Comparison of ENCODE assay signal across 16 cellular contexts in the genomic region with DNA sequence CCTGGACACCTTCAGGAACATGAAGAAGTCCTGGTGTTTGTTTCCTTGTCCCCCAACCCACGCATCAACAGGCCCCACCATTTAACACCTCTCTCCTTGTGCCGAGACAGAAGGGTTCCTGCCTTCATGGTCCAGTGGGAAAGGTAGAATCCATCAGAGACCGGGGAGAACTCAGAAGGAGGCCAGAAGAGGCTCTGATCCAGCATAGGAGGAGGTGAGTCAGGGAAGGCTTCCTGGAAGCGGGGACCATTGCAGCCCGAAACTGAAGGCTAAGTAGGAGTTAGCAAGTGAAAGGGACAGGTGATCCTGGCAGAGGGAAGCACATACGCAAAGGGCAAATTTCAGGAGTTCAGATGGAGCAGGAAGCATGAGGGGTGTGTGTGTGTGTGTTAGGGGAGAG. TPM values are rescaled to one million over a fixed set of nuclear protein-coding genes. Genes with fewer than 3 reads are reported as not detected.
DNase-seq lines count a peak whose midpoint lies in the region; ATAC-seq, FAIRE-seq and TF ChIP-seq lines count a peak whose summit lies in the region.
"Had no signal": no experiment of that assay in that cellular context is flagged by ENCODE, and none has a peak within 500 bp of the region (broad histone marks: within the 10 kb centered on the region; RNA-seq: fewer than 3 reads in every experiment).

No MANE protein-coding gene starts in this region.

- FAIRE-seq in GM12878 (lab: Jason Lieb, UNC) (peak; percentile 47), small intestine (lab: Jason Lieb, UNC) (no peak)
- FAIRE-seq: A204.1, endometrium had no signal

- in situ Hi-C loops in GM12878 (cut with MboI), result no loop called here

- peak; percentile 40 for DNase-seq in activated CD4-positive, alpha-beta T cell treated with anti-CD3 and anti-CD28 coated beads for 36 hours
- no peak for DNase-seq in activated CD4-positive, alpha-beta T cell treated with anti-CD3 and anti-CD28 coated beads, Interleukin-2, amount 50 U/mL, for 4 hours
- no peak for DNase-seq in Jurkat, Clone E6-1 (ENCODE audit: low read depth, low spot score)
- no peak for DNase-seq in GM12878 (ENCODE audit: low read depth, low spot score)
- no peak for DNase-seq in small intestine
- no peak for DNase-seq in vagina (ENCODE audit: extremely low spot score in 2 of 2)
- DNase-seq: DMS79 treated with DMSO at 0.1 percent for 48 hours, GM23248, hypothalamus, sigmoid colon had no signal

- intact Hi-C loops in activated CD4-positive, alpha-beta T cell treated with anti-CD3 and anti-CD28 coated beads for 36 hours (cut with DNase I, micrococcal nuclease), result loop anchor here in 1 of 2 experiments (2.0 kb wide), 1 partner anchor 68 kb away; the partner anchor contains the start of gene ICAM1
- intact Hi-C loops in GM12878 (cut with micrococcal nuclease; ENCODE audit: unreplicated experiment) (no loop called here), vagina (cut with DNase I) (no loop called here)

- peak; percentile 50 for ATAC-seq in activated CD4-positive, alpha-beta T cell treated with anti-CD3 and anti-CD28 coated beads for 36 hours
- ATAC-seq in GM12878 (peak; percentile 2), GM21528 (IDR thresholded peaks at IDR 0.05; ENCODE audit: low FRiP score, unreplicated experiment) (no peak), GM18873 (IDR thresholded peaks at IDR 0.05; ENCODE audit: low FRiP score, unreplicated experiment) (no peak)

- peak overlapping the region; percentile 81 for H2AFZ ChIP-seq in GM12878 (ENCODE audit: control insufficient read depth, low read depth, low read length)
- H2AFZ ChIP-seq: GM23248 had no signal

- SMC1A ChIA-PET in GM12878 (lab: Charles Lee; ENCODE audit: uncharacterized antibody, unreplicated experiment), result interaction anchor here (1.8 kb wide), 1 partner anchor 10 kb away, joined by 4 read pairs; no protein-coding TSS in a partner anchor

- TF ChIP-seq EP300 in GM12878 (IDR thresholded peaks at IDR 0.05; ENCODE audit: borderline replicate concordance in 1 of 2, control insufficient read depth in 1 of 2, low read depth in 2 of 2, low read length in 2 of 2), result no peak

- TF ChIP-seq POLR2A in GM12878 (IDR thresholded peaks at IDR 0.05; ENCODE audit: low read depth, low read length) (no peak), vagina (IDR thresholded peaks at IDR 0.05) (no peak)

- H3K4me2 ChIP-seq in GM12878 (ENCODE audit: control insufficient read depth, insufficient read depth), result peak overlapping the region; percentile 100

- no peak for TF ChIP-seq RAD21 in GM12878 (IDR thresholded peaks at IDR 0.05; ENCODE audit: insufficient read depth, low read depth, low read length)

- RAD21 ChIA-PET in GM12878 (lab: Charles Lee; ENCODE audit: unreplicated experiment), result interaction anchor here (1.3 to 1.9 kb wide), 2 partner anchors 68 to 70 kb away, joined by 4 to 10 read pairs; partner anchors contain the start of gene ICAM1

- H3K27me3 ChIP-seq in GM12878 (replicated peaks in 1 of 2; ENCODE audit: control insufficient read depth in 2 of 2, insufficient read depth in 2 of 2, low read length in 1 of 2), result no peaks in the 10 kb centered on the region
- no peaks in the 10 kb centered on the region for H3K27me3 ChIP-seq in small intestine (ENCODE audit: control insufficient read depth in 2 of 2, insufficient read depth in 2 of 2, low read length in 2 of 2)
- no peaks in the 10 kb centered on the region for H3K27me3 ChIP-seq in vagina
- H3K27me3 ChIP-seq: sigmoid colon had no signal

- POLR2A ChIA-PET in activated CD4-positive, alpha-beta T cell treated with anti-CD3 and anti-CD28 coated beads for 36 hours (lab: Charles Lee), result no interaction called here
- POLR2A ChIA-PET in GM12878 (lab: Charles Lee), result no interaction called here

- peaks cover 20% of the 10 kb centered on the region for H3K79me2 ChIP-seq in GM12878 (ENCODE audit: control insufficient read depth, insufficient read depth, low read length)

- no peaks in the 10 kb centered on the region for H3K9me3 Mint-ChIP-seq in activated CD4-positive, alpha-beta T cell treated with anti-CD3 and anti-CD28 coated beads for 36 hours (ENCODE audit: low read depth)
- H3K9me3 Mint-ChIP-seq: mesothelial cell of epicardium had no signal

- TSS peak; percentile 71 for BruUV-seq in GM12878 (replicated peaks; lab: Mats Ljungman, UMichigan)

- H4K20me1 ChIP-seq in GM12878 (ENCODE audit: control insufficient read depth, insufficient read depth), result no peaks in the 10 kb centered on the region

- H3K27ac Mint-ChIP-seq in activated CD4-positive, alpha-beta T cell treated with anti-CD3 and anti-CD28 coated beads for 36 hours, result peak overlapping the region; percentile 97
- H3K27ac Mint-ChIP-seq: mesothelial cell of epicardium had no signal

- CTCF ChIA-PET in activated CD4-positive, alpha-beta T cell treated with anti-CD3 and anti-CD28 coated beads for 36 hours (lab: Charles Lee), result interaction anchor here (0.6 kb wide), 1 partner anchor 83 kb away, joined by 3 read pairs; no protein-coding TSS in a partner anchor
- CTCF ChIA-PET in GM12878 (lab: Yijun Ruan, JAX), result interaction anchor here (0.6 to 0.7 kb wide), 2 partner anchors 24 to 65 kb away, joined by 4 to 5 read pairs; no protein-coding TSS in a partner anchor

- H3K4me1 ChIP-seq in GM12878 (ENCODE audit: control insufficient read depth, insufficient read depth, low read length) (peaks cover 17% of the 10 kb centered on the region), small intestine (ENCODE audit: control insufficient read depth in 2 of 2, insufficient read depth in 1 of 2, low read depth in 1 of 2, low read length in 1 of 2) (no peaks in the 10 kb centered on the region), vagina (peaks cover 6% of the 10 kb centered on the region)

- H3K27ac ChIP-seq in GM12878 (ENCODE audit: control insufficient read depth, insufficient read depth), result peak overlapping the region; percentile 85
- peak overlapping the region in 1 of 2 donors; percentile 39 for H3K27ac ChIP-seq in small intestine (ENCODE audit: low read depth in 1 of 2, low read length in 1 of 2)
- H3K27ac ChIP-seq in vagina, result no peak overlapping the region
- H3K27ac ChIP-seq: GM23248, RWPE1, sigmoid colon had no signal

- H3K9me3 ChIP-seq in GM12878 (replicated peaks; ENCODE audit: control insufficient read depth, insufficient read depth, low read length) (no peaks in the 10 kb centered on the region), small intestine (ENCODE audit: control insufficient read depth, low read depth) (no peaks in the 10 kb centered on the region), vagina (no peaks in the 10 kb centered on the region)
- H3K9me3 ChIP-seq: sigmoid colon had no signal

- H3K4me1 Mint-ChIP-seq in activated CD4-positive, alpha-beta T cell treated with anti-CD3 and anti-CD28 coated beads for 36 hours, result peaks cover 31% of the 10 kb centered on the region

- peak overlapping the region; percentile 81 for H3K4me3 ChIP-seq in Jurkat, Clone E6-1 (ENCODE audit: low read length)
- H3K4me3 ChIP-seq in GM12878 (peak overlapping the region; percentile 90), small intestine (ENCODE audit: low read depth in 1 of 2, low read length in 2 of 2) (peak overlapping the region; percentile 12 to 37), vagina (peak overlapping the region in 1 of 2 donors; percentile 3)
- H3K4me3 ChIP-seq: GM23248, sigmoid colon had no signal

- H3K36me3 Mint-ChIP-seq in activated CD4-positive, alpha-beta T cell treated with anti-CD3 and anti-CD28 coated beads for 36 hours (ENCODE audit: low read depth), result peaks cover 18% of the 10 kb centered on the region
- H3K36me3 Mint-ChIP-seq: mesothelial cell of epicardium had no signal

- H3K36me3 ChIP-seq in GM12878 (ENCODE audit: control insufficient read depth in 2 of 2, insufficient read depth in 2 of 2, low read length in 1 of 2), result peaks cover 4 to 9% of the 10 kb centered on the region in 2 experiments; a peak in 3 of 4 replicates
- H3K36me3 ChIP-seq in small intestine (ENCODE audit: control insufficient read depth in 2 of 2, insufficient read depth in 2 of 2, low read length in 2 of 2), result no peaks in the 10 kb centered on the region
- no peaks in the 10 kb centered on the region for H3K36me3 ChIP-seq in vagina
- H3K36me3 ChIP-seq: sigmoid colon had no signal

- no peaks in the 10 kb centered on the region for H3K27me3 Mint-ChIP-seq in activated CD4-positive, alpha-beta T cell treated with anti-CD3 and anti-CD28 coated beads for 36 hours

- 0% methylated on average over 6 of the region's 6 CpGs for WGBS in GM12878 (ENCODE audit: insufficient coverage, insufficient replicate concordance, low lambda C conversion rate, missing lambda C conversion rate)
- WGBS in small intestine, 3 donors, result 72 to 77% (median 75%) methylated on average over 6 of the region's 6 CpGs

- TF ChIP-seq CTCF in GM12878 (IDR thresholded peaks at IDR 0.05 in 2 of 3, conservative IDR thresholded peaks at IDR 0.05 in 1 of 3; ENCODE audit: control insufficient read depth in 2 of 3, extremely low read depth in 1 of 3, insufficient read depth in 1 of 3, low read depth in 3 of 3, low read length in 3 of 3) (no peak), vagina (IDR thresholded peaks at IDR 0.05) (no peak)

- H3K4me3 Mint-ChIP-seq in activated CD4-positive, alpha-beta T cell treated with anti-CD3 and anti-CD28 coated beads for 36 hours, result peak overlapping the region; percentile 95
- H3K4me3 Mint-ChIP-seq: mesothelial cell of epicardium had no signal

- H3K9ac ChIP-seq in GM12878 (ENCODE audit: control insufficient read depth, insufficient read depth, low read length), result peak overlapping the region; percentile 85
- H3K9ac ChIP-seq: GM23248 had no signal

RNA-seq across cellular contexts. Expression of gene ICAM3, which starts 0.5 kb away (rescaled TPM):
- 100 to 1,000 TPM; 109 to 122 TPM for total RNA-seq in activated CD4-positive, alpha-beta T cell treated with anti-CD3 and anti-CD28 coated beads for 36 hours
- 145 TPM for polyA plus RNA-seq in Jurkat, Clone E6-1 (2012; ENCODE audit: insufficient read depth, insufficient read length)
- total RNA-seq in GM12878 (2013; cell fraction: nucleolus; rRNA removed), result 76.3 and 98.4 TPM in 2 replicates
- total RNA-seq in GM12878 (2014; rRNA removed) (134 and 152 TPM in 2 replicates), GM12878 (2014; rRNA removed; fragmentation: Illumina TruSeq; extraction: Trizol) (98.9 and 106 TPM in 2 replicates), GM12878 (2021) (146 and 160 TPM in 2 replicates), vagina (7.9 TPM)
- polyA plus RNA-seq in GM12878 (2011; ENCODE audit: low read depth), result 45.5 TPM
- polyA plus RNA-seq in GM12878 (2011; rRNA removed) (67.0 and 125 TPM in 2 replicates), GM12878 (2014; fragmentation: Illumina TruSeq; extraction: Trizol) (20.4 and 61.1 TPM in 2 replicates), GM12878 (2014; fragmentation: Nextera tagmentation; extraction: Ambion mirVana) (10 to 100 TPM in 1 of 2 experiments, 1 to 10 TPM in 1; 5.5 to 29.2 TPM), GM12878 (2014; rRNA removed) (146 and 156 TPM in 2 replicates), GM12878 (2016; fragmentation: Nextera tagmentation; extraction: Ambion mirVana) (10 to 100 TPM; 73.6 to 75.6 TPM), small intestine (10 to 100 TPM; 11.5 to 23.8 (median 20.6) TPM)
- polyA plus RNA-seq in GM12878 (2011; cell fraction: cytosol; rRNA removed), result 166 and 255 TPM in 2 replicates
- 261 and 282 TPM in 2 replicates for polyA plus RNA-seq in GM12878 (2011; cell fraction: nucleus; rRNA removed)
- polyA plus RNA-seq in GM12878 (2012), result 152 and 177 TPM in 2 replicates
- 113 and 199 TPM in 2 replicates for polyA minus RNA-seq in GM12878 (2011; rRNA and poly(A)+ RNA removed)
- 98.9 and 99.5 TPM in 2 replicates for polyA minus RNA-seq in GM12878 (2011; cell fraction: cytosol; rRNA and poly(A)+ RNA removed)
- polyA minus RNA-seq in GM12878 (2011; cell fraction: nucleus; rRNA and poly(A)+ RNA removed), result 40.0 and 45.3 TPM in 2 replicates

RNA-seq across cellular contexts. Expression of gene RAVER1, which starts 5.6 kb away (rescaled TPM):
- 10 to 100 TPM; 83.7 to 90.8 TPM for total RNA-seq in activated CD4-positive, alpha-beta T cell treated with anti-CD3 and anti-CD28 coated beads for 36 hours
- 43.6 TPM for polyA plus RNA-seq in Jurkat, Clone E6-1 (2012; ENCODE audit: insufficient read depth, insufficient read length)
- total RNA-seq in GM12878 (2013; cell fraction: nucleolus; rRNA removed), result 26.9 and 31.1 TPM in 2 replicates
- total RNA-seq in GM12878 (2014; rRNA removed), result 16.1 and 24.5 TPM in 2 replicates
- total RNA-seq in GM12878 (2014; rRNA removed; fragmentation: Illumina TruSeq; extraction: Trizol), result 3.3 and 5.1 TPM in 2 replicates
- total RNA-seq in GM12878 (2021), result 83.5 and 87.0 TPM in 2 replicates
- 4.7 TPM for polyA plus RNA-seq in GM12878 (2011; ENCODE audit: low read depth)
- polyA plus RNA-seq in GM12878 (2011; rRNA removed), result 0.91 and 1.5 TPM in 2 replicates
- 4.5 and 5.8 TPM in 2 replicates for polyA plus RNA-seq in GM12878 (2011; cell fraction: cytosol; rRNA removed)
- polyA plus RNA-seq in GM12878 (2011; cell fraction: nucleus; rRNA removed), result 33.7 and 54.4 TPM in 2 replicates
- 27.8 and 29.2 TPM in 2 replicates for polyA plus RNA-seq in GM12878 (2012)
- polyA plus RNA-seq in GM12878 (2014; fragmentation: Illumina TruSeq; extraction: Trizol), result 1.0 and 4.8 TPM in 2 replicates
- polyA plus RNA-seq in GM12878 (2014; fragmentation: Nextera tagmentation; extraction: Ambion mirVana), result under 1 TPM; 0.03 to 0.05 TPM
- polyA plus RNA-seq in GM12878 (2014; rRNA removed), result 19.2 and 33.9 TPM in 2 replicates
- 10 to 100 TPM; 54.7 to 71.6 TPM for polyA plus RNA-seq in GM12878 (2016; fragmentation: Nextera tagmentation; extraction: Ambion mirVana)
- 8.3 and 16.5 TPM in 2 replicates for polyA minus RNA-seq in GM12878 (2011; rRNA and poly(A)+ RNA removed)
- 23.0 and 25.4 TPM in 2 replicates for polyA minus RNA-seq in GM12878 (2011; cell fraction: cytosol; rRNA and poly(A)+ RNA removed)
- 9.3 and 15.3 TPM in 2 replicates for polyA minus RNA-seq in GM12878 (2011; cell fraction: nucleus; rRNA and poly(A)+ RNA removed)
- 10 to 100 TPM; 14.1 to 27.6 (median 14.5) TPM for polyA plus RNA-seq in small intestine
- total RNA-seq in vagina, result 25.5 TPM

RNA-seq across cellular contexts. Expression of gene FDX2, which starts 23.1 kb away (rescaled TPM):
- total RNA-seq in activated CD4-positive, alpha-beta T cell treated with anti-CD3 and anti-CD28 coated beads for 36 hours, result 10 to 100 TPM; 11.7 to 13.3 TPM
- polyA plus RNA-seq in Jurkat, Clone E6-1 (2012; ENCODE audit: insufficient read depth, insufficient read length), result 20.5 TPM
- 8.7 and 11.1 TPM in 2 replicates for total RNA-seq in GM12878 (2013; cell fraction: nucleolus; rRNA removed)
- total RNA-seq in GM12878 (2014; rRNA removed), result 19.5 and 29.0 TPM in 2 replicates
- 15.0 and 16.2 TPM in 2 replicates for total RNA-seq in GM12878 (2014; rRNA removed; fragmentation: Illumina TruSeq; extraction: Trizol)
- total RNA-seq in GM12878 (2021), result 22.4 and 24.6 TPM in 2 replicates
- 7.6 TPM for polyA plus RNA-seq in GM12878 (2011; ENCODE audit: low read depth)
- 5.0 and 12.4 TPM in 2 replicates for polyA plus RNA-seq in GM12878 (2011; rRNA removed)
- 24.5 and 31.1 TPM in 2 replicates for polyA plus RNA-seq in GM12878 (2011; cell fraction: cytosol; rRNA removed)
- 34.9 and 53.2 TPM in 2 replicates for polyA plus RNA-seq in GM12878 (2011; cell fraction: nucleus; rRNA removed)
- polyA plus RNA-seq in GM12878 (2012), result 9.7 and 16.0 TPM in 2 replicates
- polyA plus RNA-seq in GM12878 (2014; fragmentation: Illumina TruSeq; extraction: Trizol), result 5.9 and 24.9 TPM in 2 replicates
- polyA plus RNA-seq in GM12878 (2014; fragmentation: Nextera tagmentation; extraction: Ambion mirVana), result 1 to 10 TPM; 1.4 to 4.1 TPM
- polyA plus RNA-seq in GM12878 (2014; rRNA removed), result 31.7 TPM in 2 replicates
- polyA plus RNA-seq in GM12878 (2016; fragmentation: Nextera tagmentation; extraction: Ambion mirVana), result 10 to 100 TPM; 34.4 to 50.4 TPM
- polyA minus RNA-seq in GM12878 (2011; rRNA and poly(A)+ RNA removed), result 5.3 and 11.1 TPM in 2 replicates
- 3.2 and 5.2 TPM in 2 replicates for polyA minus RNA-seq in GM12878 (2011; cell fraction: cytosol; rRNA and poly(A)+ RNA removed)
- polyA minus RNA-seq in GM12878 (2011; cell fraction: nucleus; rRNA and poly(A)+ RNA removed), result 4.2 and 11.7 TPM in 2 replicates
- polyA plus RNA-seq in small intestine, result 10 to 100 TPM; 15.1 to 22.9 (median 19.9) TPM
- 25.0 TPM for total RNA-seq in vagina

RNA-seq across cellular contexts. Expression of gene ZGLP1, which starts 29.3 kb away (rescaled TPM):
- 1 to 10 TPM; 3.3 to 3.5 TPM for total RNA-seq in activated CD4-positive, alpha-beta T cell treated with anti-CD3 and anti-CD28 coated beads for 36 hours
- 4.2 TPM for polyA plus RNA-seq in Jurkat, Clone E6-1 (2012; ENCODE audit: insufficient read depth, insufficient read length)
- total RNA-seq in GM12878 (2013; cell fraction: nucleolus; rRNA removed), result 1.1 and 1.6 TPM in 2 replicates
- total RNA-seq in GM12878 (2014; rRNA removed) (1.3 and 1.7 TPM in 2 replicates), GM12878 (2014; rRNA removed; fragmentation: Illumina TruSeq; extraction: Trizol) (0.67 and 0.78 TPM in 2 replicates), GM12878 (2021) (2.5 and 4.1 TPM in 2 replicates), vagina (5.2 TPM)
- polyA plus RNA-seq in GM12878 (2011; ENCODE audit: low read depth), result 0.75 TPM
- polyA plus RNA-seq in GM12878 (2011; rRNA removed) (0.49 and 0.94 TPM in 2 replicates), GM12878 (2014; fragmentation: Illumina TruSeq; extraction: Trizol) (0.19 and 0.98 TPM in 2 replicates), GM12878 (2014; fragmentation: Nextera tagmentation; extraction: Ambion mirVana) (under 1 TPM; 0.29 to 0.48 TPM), GM12878 (2014; rRNA removed) (4.6 and 5.6 TPM in 2 replicates), GM12878 (2016; fragmentation: Nextera tagmentation; extraction: Ambion mirVana) (1 to 10 TPM; 1.8 to 2.0 TPM), small intestine (1 to 10 TPM; 6.4 to 9.5 (median 8.9) TPM)
- polyA plus RNA-seq in GM12878 (2011; cell fraction: cytosol; rRNA removed), result 1.7 and 2.0 TPM in 2 replicates
- 10.8 and 12.6 TPM in 2 replicates for polyA plus RNA-seq in GM12878 (2011; cell fraction: nucleus; rRNA removed)
- 0.89 and 1.8 TPM in 2 replicates for polyA plus RNA-seq in GM12878 (2012)
- 0.29 and 0.31 TPM in 2 replicates for polyA minus RNA-seq in GM12878 (2011; rRNA and poly(A)+ RNA removed)
- polyA minus RNA-seq in GM12878 (2011; cell fraction: cytosol; rRNA and poly(A)+ RNA removed), result not detected in 2 replicates
- polyA minus RNA-seq in GM12878 (2011; cell fraction: nucleus; rRNA and poly(A)+ RNA removed), result 0.24 and 1.1 TPM in 2 replicates

RNA-seq across cellular contexts. Expression of gene TYK2, which starts 41.4 kb away (rescaled TPM):
- 100 to 1,000 TPM; 151 to 197 TPM for total RNA-seq in activated CD4-positive, alpha-beta T cell treated with anti-CD3 and anti-CD28 coated beads for 36 hours
- 195 TPM for polyA plus RNA-seq in Jurkat, Clone E6-1 (2012; ENCODE audit: insufficient read depth, insufficient read length)
- 483 and 545 TPM in 2 replicates for total RNA-seq in GM12878 (2013; cell fraction: nucleolus; rRNA removed)
- total RNA-seq in GM12878 (2014; rRNA removed), result 235 and 304 TPM in 2 replicates
- total RNA-seq in GM12878 (2014; rRNA removed; fragmentation: Illumina TruSeq; extraction: Trizol), result 145 and 164 TPM in 2 replicates
- 267 and 297 TPM in 2 replicates for total RNA-seq in GM12878 (2021)
- 148 TPM for polyA plus RNA-seq in GM12878 (2011; ENCODE audit: low read depth)
- 62.0 and 127 TPM in 2 replicates for polyA plus RNA-seq in GM12878 (2011; rRNA removed)
- polyA plus RNA-seq in GM12878 (2011; cell fraction: cytosol; rRNA removed), result 171 and 227 TPM in 2 replicates
- polyA plus RNA-seq in GM12878 (2011; cell fraction: nucleus; rRNA removed), result 997 and 1,420 TPM in 2 replicates
- 217 and 288 TPM in 2 replicates for polyA plus RNA-seq in GM12878 (2012)
- polyA plus RNA-seq in GM12878 (2014; fragmentation: Illumina TruSeq; extraction: Trizol), result 80.2 and 185 TPM in 2 replicates
- polyA plus RNA-seq in GM12878 (2014; fragmentation: Nextera tagmentation; extraction: Ambion mirVana), result 10 to 100 TPM; 36.4 to 66.9 TPM
- polyA plus RNA-seq in GM12878 (2014; rRNA removed), result 364 and 387 TPM in 2 replicates
- polyA plus RNA-seq in GM12878 (2016; fragmentation: Nextera tagmentation; extraction: Ambion mirVana), result 100 to 1,000 TPM; 172 to 186 TPM
- polyA minus RNA-seq in GM12878 (2011; rRNA and poly(A)+ RNA removed), result 58.7 and 148 TPM in 2 replicates
- polyA minus RNA-seq in GM12878 (2011; cell fraction: cytosol; rRNA and poly(A)+ RNA removed), result 70.7 and 98.7 TPM in 2 replicates
- polyA minus RNA-seq in GM12878 (2011; cell fraction: nucleus; rRNA and poly(A)+ RNA removed), result 78.8 and 145 TPM in 2 replicates
- polyA plus RNA-seq in small intestine, result 100 to 1,000 TPM in 2 of 3 donors, 10 to 100 TPM in 1; 81.8 to 162 (median 146) TPM
- total RNA-seq in vagina, result 115 TPM

Comparison
In these comparisons a context has a peak if more than half of its experiments do, and no peak if none do; other contexts are left out.
1. ATAC-seq: peak in activated CD4-positive, alpha-beta T cell treated with anti-CD3 and anti-CD28 coated beads for 36 hours (single experiment) and GM12878 (single experiment); none in GM21528 (single experiment) and GM18873 (single experiment).